In the genomic region with DNA sequence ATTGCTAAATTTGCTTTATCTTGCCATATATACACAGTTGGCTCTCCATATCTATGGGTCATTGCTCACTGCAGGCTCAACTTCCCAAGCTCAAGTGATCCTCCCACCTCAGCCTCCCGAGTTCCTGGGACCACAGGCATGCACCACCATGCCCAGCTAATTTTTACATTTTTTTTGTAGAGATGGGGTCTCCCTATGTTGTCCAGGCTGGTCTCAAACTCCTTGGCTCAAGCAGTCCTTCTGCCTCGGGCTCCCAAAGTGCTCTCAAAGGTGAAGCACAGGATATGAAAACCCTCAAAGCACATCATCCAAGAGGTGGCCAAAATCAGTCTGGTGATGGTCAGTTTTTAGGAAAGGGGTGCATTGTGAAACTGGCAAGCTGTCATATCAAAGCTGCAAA, we compare ENCODE assay signal across 1 cellular context.
TF ChIP-seq lines count a peak whose summit lies in the region.

No MANE protein-coding gene starts in this region.

TF ChIP-seq in GM23338, 12 proteins besides CTCF, POLR2A, EP300 and RAD21:
- TF ChIP-seq ZNF331 (CRISPR knock-in tag; IDR thresholded peaks at IDR 0.05; ENCODE audit: low read depth) = no peak
- TF ChIP-seq ZNF114 (CRISPR knock-in tag; IDR thresholded peaks at IDR 0.05) = no peak
TF ChIP-seq in GM23338: peak in this region for 0.
